In genomic region chr2:217936952-217937351, GRCh38 we compare ENCODE assay signal across 13 cellular contexts.
DNase-seq lines count a peak whose midpoint lies in the region; ATAC-seq, FAIRE-seq and TF ChIP-seq lines count a peak whose summit lies in the region.
"Had no signal": no experiment of that assay in that cellular context is flagged by ENCODE, and none has a peak within 500 bp of the region (broad histone marks: within the 10 kb centered on the region; RNA-seq: fewer than 3 reads in every experiment).

No MANE protein-coding gene starts in this region.

- no peak for DNase-seq in heart right ventricle
- no peak for DNase-seq in Right ventricle myocardium superior
- no peak for DNase-seq in sigmoid colon
- no peak for DNase-seq in DMS114 treated with DMSO at 0.1 percent for 48 hours (lab: John Stamatoyannopoulos, UW; ENCODE audit: unreplicated experiment)
- DNase-seq in GM12892 (ENCODE audit: insufficient read length), result no peak
- DNase-seq: DMS79; effector memory CD8-positive, alpha-beta T cell; naive thymus-derived CD4-positive, alpha-beta T cell had no signal

- H3K4me1 ChIP-seq in heart right ventricle, result peaks cover 79 to 100% (median 100%) of the 10 kb centered on the region in 9 donors
- H3K4me1 ChIP-seq in iPS-20b (ENCODE audit: insufficient read depth, low read length), result peaks cover 31% of the 10 kb centered on the region
- peaks cover 0 to 100% (median 80%) of the 10 kb centered on the region in 4 donors for H3K4me1 ChIP-seq in sigmoid colon

- H3K9me3 ChIP-seq in heart right ventricle, result no peaks in the 10 kb centered on the region
- H3K9me3 ChIP-seq in iPS-20b (ENCODE audit: insufficient read depth, low read depth, low read length), result no peaks in the 10 kb centered on the region
- H3K9me3 ChIP-seq in sigmoid colon, result no peaks in the 10 kb centered on the region

- no peak for TF ChIP-seq POLR2A in sigmoid colon (IDR thresholded peaks at IDR 0.05)
- no peak for TF ChIP-seq POLR2A in GM12892 (IDR thresholded peaks at IDR 0.05; ENCODE audit: low read depth, low read length)

- TF ChIP-seq EP300 in sigmoid colon (IDR thresholded peaks at IDR 0.05), result no peak

- TF ChIP-seq CTCF in heart right ventricle (IDR thresholded peaks at IDR 0.05) (no peak), sigmoid colon (IDR thresholded peaks at IDR 0.05) (no peak)

- H3K27ac ChIP-seq in heart right ventricle, result peak overlapping the region; percentile 84 to 99 (median 96)
- no peak overlapping the region for H3K27ac ChIP-seq in iPS-20b (ENCODE audit: low read length)
- H3K27ac ChIP-seq in sigmoid colon, result peak overlapping the region; percentile 94 to 98 (median 98)

- H3K4me3 ChIP-seq in heart right ventricle (peak overlapping the region in 9 of 10 donors; percentile 18 to 98 (median 77)), iPS-20b (ENCODE audit: low read length) (no peak overlapping the region), sigmoid colon (peak overlapping the region; percentile 56 to 85 (median 80))

- ATAC-seq in heart right ventricle, result no peak
- no peak for ATAC-seq in Right ventricle myocardium superior (ENCODE audit: poor library complexity)
- ATAC-seq in GM19035 (IDR thresholded peaks at IDR 0.05; ENCODE audit: unreplicated experiment), result no peak
- ATAC-seq in GM19463 (IDR thresholded peaks at IDR 0.05; ENCODE audit: unreplicated experiment), result no peak
- ATAC-seq: effector memory CD8-positive, alpha-beta T cell; naive thymus-derived CD4-positive, alpha-beta T cell had no signal

- H3K27me3 ChIP-seq in heart right ventricle (no peaks in the 10 kb centered on the region), iPS-20b (ENCODE audit: insufficient read depth, low read length) (no peaks in the 10 kb centered on the region), sigmoid colon (no peaks in the 10 kb centered on the region)

- intact Hi-C loops in heart right ventricle (cut with DNase I) (loop anchor here in 5 of 10 donors (5.0 to 10.0 kb wide), 2 partner anchors 35 to 52 kb away; no protein-coding TSS in a partner anchor), Right ventricle myocardium superior (cut with DNase I) (loop anchor here (5.0 kb wide), 1 partner anchor 35 kb away; no protein-coding TSS in a partner anchor), sigmoid colon (cut with DNase I) (no loop called here)

- peak overlapping the region; percentile 1; the same call in 1 of the 2 replicates for H3K9ac ChIP-seq in iPS-20b (ENCODE audit: low read depth, low read length)

- FAIRE-seq in GM12892 (lab: Jason Lieb, UNC), result no peak
- FAIRE-seq: GM12891, RCC 7860 had no signal

- WGBS in heart right ventricle, 2 donors, result 20 to 31% methylated on average over 10 of the region's 10 CpGs
- 70 to 75% methylated on average over 10 of the region's 10 CpGs for WGBS in sigmoid colon, 2 donors

- H3K36me3 ChIP-seq in heart right ventricle (peaks cover 0 to 21% (median 5%) of the 10 kb centered on the region in 9 donors), iPS-20b (ENCODE audit: insufficient read depth, low read depth, low read length) (no peaks in the 10 kb centered on the region), sigmoid colon (peaks cover 0 to 9% (median 4%) of the 10 kb centered on the region in 4 donors)
